8 cellular contexts compared by ENCODE assay signal in the genomic region with DNA sequence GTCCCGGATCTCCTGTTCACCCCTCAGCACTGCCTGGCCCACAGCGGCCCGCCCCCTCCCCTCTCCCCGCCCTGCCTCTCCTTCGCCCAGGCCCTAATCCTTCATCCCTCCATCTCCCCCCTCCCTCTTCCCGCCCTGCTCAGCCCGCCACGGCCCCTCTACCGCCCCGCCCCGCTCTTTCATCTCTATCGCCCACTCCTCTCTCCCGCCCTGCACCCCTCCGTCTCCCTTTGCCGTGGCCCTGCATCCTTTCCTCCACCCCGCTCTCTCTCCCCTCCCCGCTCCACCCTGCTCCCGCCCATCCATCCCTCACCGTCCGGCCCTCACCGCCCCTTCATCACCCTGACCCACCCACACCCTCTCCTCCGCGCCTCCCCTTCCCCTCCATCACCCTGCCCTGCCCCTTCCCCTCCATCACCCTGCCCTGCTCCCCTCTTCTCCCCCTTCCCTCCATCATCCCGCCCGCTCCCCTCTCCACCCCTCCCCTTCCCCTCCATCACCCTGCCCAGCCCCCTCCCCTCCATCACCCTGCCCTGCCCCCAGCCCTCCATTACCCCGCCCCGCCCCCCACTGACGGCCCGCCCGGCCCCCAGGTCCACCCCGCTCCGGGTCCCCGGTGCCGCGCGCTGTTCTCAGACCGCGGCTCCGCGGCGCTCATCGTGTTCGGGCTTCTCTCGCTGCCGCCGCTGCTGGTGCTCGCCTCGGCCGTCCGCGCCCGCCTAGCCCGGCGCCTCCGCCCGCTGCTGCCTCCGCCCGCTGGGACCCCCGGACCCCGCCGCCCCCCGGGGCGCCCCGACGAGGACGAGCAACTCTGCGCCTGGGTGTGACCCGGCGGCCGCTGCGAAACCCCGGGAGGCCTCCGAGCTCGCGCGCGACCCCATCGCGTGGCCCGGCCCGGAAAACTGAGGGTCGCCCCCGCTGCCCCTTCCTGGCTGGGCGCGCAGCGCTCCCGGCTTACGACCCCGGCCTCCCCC. TPM values are rescaled to one million over a fixed set of nuclear protein-coding genes. Genes with fewer than 3 reads are reported as not detected.
DNase-seq lines count a peak whose midpoint lies in the region; ATAC-seq and TF ChIP-seq lines count a peak whose summit lies in the region.

No MANE protein-coding gene starts in this region.

- H3K4me3 Mint-ChIP-seq in mesothelial cell of epicardium = peak overlapping the region; percentile 26
- no peak overlapping the region for H3K4me3 Mint-ChIP-seq in type B pancreatic cell

- CTCF ChIA-PET in AG04450 (lab: Charles Lee) (no interaction called here), HEK293T (lab: Yijun Ruan, JAX) (no interaction called here)

- H3K27ac Mint-ChIP-seq in mesothelial cell of epicardium (no peak overlapping the region), type B pancreatic cell (no peak overlapping the region)

- peak overlapping the region; percentile 47 for H3K4me3 ChIP-seq in AG04450 (ENCODE audit: low read depth, low read length)

- peaks cover 52% of the 10 kb centered on the region for H3K4me1 Mint-ChIP-seq in mesothelial cell of epicardium
- H3K4me1 Mint-ChIP-seq in type B pancreatic cell (ENCODE audit: unreplicated experiment) = peaks cover 17% of the 10 kb centered on the region

- DNase-seq in AG04450 (ENCODE audit: low read depth, low spot score) = no peak
- DNase-seq in HEK293T (ENCODE audit: extremely low spot score) = peak; percentile 17
- DNase-seq in cerebellum (ENCODE audit: low spot score) = peak; percentile 18
- DNase-seq in mesothelial cell of epicardium (ENCODE audit: low spot score in 2 of 2, unreplicated experiment in 2 of 2) = peak; percentile 81
- DNase-seq in activated T-cell treated with anti-CD3 and anti-CD28 coated beads for 4 hours = no peak
- DNase-seq in type B pancreatic cell (ENCODE audit: extremely low spot score, unreplicated experiment) = no peak
- no peak for DNase-seq in NCI-H2029 (lab: John Stamatoyannopoulos, UW)

- no peak for ATAC-seq in GM21723 (IDR thresholded peaks at IDR 0.05; ENCODE audit: unreplicated experiment)

- peaks cover 3% of the 10 kb centered on the region; the same call in 1 of the 2 replicates for H3K9me3 ChIP-seq in AG04450 (ENCODE audit: control insufficient read depth, insufficient read depth, low read length)

- no peak overlapping the region for H3K27ac ChIP-seq in AG04450 (ENCODE audit: low read depth, low read length)

- no peaks in the 10 kb centered on the region for H3K27me3 ChIP-seq in AG04450 (ENCODE audit: control insufficient read depth, insufficient read depth, low read length)

- no peak for TF ChIP-seq CTCF in AG04450 (IDR thresholded peaks at IDR 0.05; ENCODE audit: low read depth, low read length)
- TF ChIP-seq CTCF in mesothelial cell of epicardium (IDR thresholded peaks at IDR 0.05; ENCODE audit: unreplicated experiment) = no peak
- TF ChIP-seq CTCF in type B pancreatic cell (conservative IDR thresholded peaks at IDR 0.05) = no peak

- H3K9me3 Mint-ChIP-seq in mesothelial cell of epicardium (no peaks in the 10 kb centered on the region), type B pancreatic cell (no peaks in the 10 kb centered on the region)

- POLR2A ChIA-PET in AG04450 (lab: Yijun Ruan, JAX) = interaction anchor here (1.6 kb wide), 1 partner anchor 20 kb away, joined by 4 read pairs; no protein-coding TSS in a partner anchor
- POLR2A ChIA-PET in HEK293T (lab: Yijun Ruan, JAX) = interaction anchor here (1.3 kb wide), 1 partner anchor 20 kb away, joined by 6 read pairs; a partner anchor contains a TSS

- H3K36me3 Mint-ChIP-seq in mesothelial cell of epicardium = no peaks in the 10 kb centered on the region
- no peaks in the 10 kb centered on the region for H3K36me3 Mint-ChIP-seq in type B pancreatic cell

- H3K27me3 Mint-ChIP-seq in mesothelial cell of epicardium (ENCODE audit: low read depth) (no peaks in the 10 kb centered on the region), type B pancreatic cell (no peaks in the 10 kb centered on the region)

TF ChIP-seq in HEK293T, 16 proteins besides CTCF, POLR2A, EP300 and RAD21:
- no peak for TF ChIP-seq BHLHE40 (IDR thresholded peaks at IDR 0.05; ENCODE audit: borderline replicate concordance)
- TF ChIP-seq SP1 (IDR thresholded peaks at IDR 0.05) = no peak

RNA-seq across cellular contexts. Expression of a gene that starts 6.2 kb away (rescaled TPM):
- 0.16 and 0.24 TPM in 2 replicates for polyA plus RNA-seq in AG04450 (2011; rRNA removed)
- 0.18 TPM in 1 of 2 replicates, not detected in the other for polyA minus RNA-seq in AG04450 (2011; rRNA and poly(A)+ RNA removed)
- total RNA-seq in cerebellum (1.1 TPM), mesothelial cell of epicardium (10.9 to 12.3 TPM (median 11.3 TPM) in 3 replicates), type B pancreatic cell (ENCODE audit: low replicate concordance) (7.6 and 11.1 TPM in 2 replicates)

RNA-seq across cellular contexts. Expression of a gene that starts 8.2 kb away (rescaled TPM):
- 3.9 and 5.3 TPM in 2 replicates for polyA plus RNA-seq in AG04450 (2011; rRNA removed)
- polyA minus RNA-seq in AG04450 (2011; rRNA and poly(A)+ RNA removed) = 0.46 and 0.52 TPM in 2 replicates
- 7.8 TPM for total RNA-seq in cerebellum
- 57.0 to 59.1 TPM (median 57.7 TPM) in 3 replicates for total RNA-seq in mesothelial cell of epicardium
- total RNA-seq in type B pancreatic cell (ENCODE audit: low replicate concordance) = 44.5 and 49.9 TPM in 2 replicates

RNA-seq across cellular contexts. Expression of a gene that starts 20.2 kb away (rescaled TPM):
- polyA plus RNA-seq in AG04450 (2011; rRNA removed) = 131 and 140 TPM in 2 replicates
- polyA minus RNA-seq in AG04450 (2011; rRNA and poly(A)+ RNA removed) = 58.6 and 62.5 TPM in 2 replicates
- total RNA-seq in cerebellum = 31.9 TPM
- total RNA-seq in mesothelial cell of epicardium = 87.9 to 98.2 TPM (median 94.7 TPM) in 3 replicates
- total RNA-seq in type B pancreatic cell (ENCODE audit: low replicate concordance) = 98.9 and 108 TPM in 2 replicates

RNA-seq across cellular contexts. Expression of a gene that starts 22.2 kb away (rescaled TPM):
- polyA plus RNA-seq in AG04450 (2011; rRNA removed) = 0.04 TPM in 1 of 2 replicates, not detected in the other
- 0.05 and 0.09 TPM in 2 replicates for polyA minus RNA-seq in AG04450 (2011; rRNA and poly(A)+ RNA removed)
- total RNA-seq in cerebellum = not detected
- 2.2 to 3.9 TPM (median 2.9 TPM) in 3 replicates for total RNA-seq in mesothelial cell of epicardium
- total RNA-seq in type B pancreatic cell (ENCODE audit: low replicate concordance) = 1.8 and 2.4 TPM in 2 replicates

RNA-seq across cellular contexts. Expression of a gene that starts 28.1 kb away (rescaled TPM):
- 169 and 181 TPM in 2 replicates for polyA plus RNA-seq in AG04450 (2011; rRNA removed)
- 49.4 and 57.8 TPM in 2 replicates for polyA minus RNA-seq in AG04450 (2011; rRNA and poly(A)+ RNA removed)
- total RNA-seq in cerebellum (197 TPM), mesothelial cell of epicardium (396 to 423 TPM (median 405 TPM) in 3 replicates), type B pancreatic cell (ENCODE audit: low replicate concordance) (194 and 298 TPM in 2 replicates)

Comparison
In these comparisons a context has a peak if more than half of its experiments do, and no peak if none do; other contexts are left out.
1. DNase-seq: peak in HEK293T (single experiment), cerebellum (single experiment) and mesothelial cell of epicardium (2 of 2); none in AG04450 (single experiment), activated T-cell treated with anti-CD3 and anti-CD28 coated beads for 4 hours (single experiment), type B pancreatic cell (single experiment) and NCI-H2029 (single experiment).